ENCODE assay signal across 1 cellular context in genomic region chr10:80204801-80205477, GRCh38.
TF ChIP-seq lines count a peak whose summit lies in the region.

No MANE protein-coding gene starts in this region.

TF ChIP-seq in K562, 482 proteins besides CTCF, POLR2A, EP300 and RAD21 (continued from another document):
- TF ChIP-seq RBBP5 (IDR thresholded peaks at IDR 0.05; ENCODE audit: borderline replicate concordance, insufficient read depth, low read length, poor library complexity, severe bottlenecking) (peak; percentile 87), CREM (IDR thresholded peaks at IDR 0.05; ENCODE audit: low read depth) (peak; percentile 35; the same call in 1 of the 2 replicates), ZMIZ1 (IDR thresholded peaks at IDR 0.05; ENCODE audit: low read depth in 2 of 2, low read length in 2 of 2) (no peak)
